Comparison of ENCODE assay signal across 12 cellular contexts in genomic region chr21:27213328-27213727, GRCh38.
DNase-seq lines count a peak whose midpoint lies in the region; ATAC-seq and TF ChIP-seq lines count a peak whose summit lies in the region.
"Had no signal": no experiment of that assay in that cellular context is flagged by ENCODE, and none has a peak within 500 bp of the region (broad histone marks: within the 10 kb centered on the region; RNA-seq: fewer than 3 reads in every experiment).

No MANE protein-coding gene starts in this region.

- H3K4me1 ChIP-seq in iPS DF 6.9 (ENCODE audit: control insufficient read depth, insufficient read depth, low read length), result no peaks in the 10 kb centered on the region
- H3K4me1 ChIP-seq in colonic mucosa, result no peaks in the 10 kb centered on the region

- ATAC-seq in GM21528 (IDR thresholded peaks at IDR 0.05; ENCODE audit: low FRiP score, unreplicated experiment), result no peak
- ATAC-seq: CD8-positive, alpha-beta T cell had no signal

- DNase-seq in AG04450 (ENCODE audit: low read depth, low spot score) (no peak), HFF-Myc (ENCODE audit: extremely low read depth, low read depth) (no peak), brain microvascular endothelial cell (peak; percentile 59), iPS DF 6.9 (ENCODE audit: low read depth, low spot score) (peak; percentile 16), SHP77 treated with DMSO at 0.1 percent for 48 hours (lab: John Stamatoyannopoulos, UW) (no peak), colonic mucosa (no peak), T-helper 1 cell (no peak)
- DNase-seq: activated T-cell treated with anti-CD3 and anti-CD28 coated beads, Interleukin-2, amount 50 U/mL, for 24 hours; CD8-positive, alpha-beta T cell; NCI-H2029 treated with DMSO at 0.1 percent for 48 hours had no signal

- POLR2A ChIA-PET in AG04450 (lab: Yijun Ruan, JAX), result no interaction called here

- no peak overlapping the region for H3K9ac ChIP-seq in colonic mucosa (ENCODE audit: low read depth in 2 of 2, low read length in 2 of 2)

- TF ChIP-seq CTCF in AG04450 (IDR thresholded peaks at IDR 0.05; ENCODE audit: low read depth, low read length), result peak; percentile 56
- TF ChIP-seq CTCF in HFF-Myc (IDR thresholded peaks at IDR 0.05; ENCODE audit: low read depth, low read length, missing control alignments), result peak; percentile 23
- TF ChIP-seq CTCF in brain microvascular endothelial cell (IDR thresholded peaks at IDR 0.05; ENCODE audit: low read depth, low read length, missing control alignments), result peak; percentile 58
- TF ChIP-seq CTCF in colonic mucosa (IDR thresholded peaks at IDR 0.05), result no peak

- H3K27me3 ChIP-seq in AG04450 (ENCODE audit: control insufficient read depth, insufficient read depth, low read length), result no peaks in the 10 kb centered on the region
- H3K27me3 ChIP-seq in brain microvascular endothelial cell (replicated peaks), result no peaks in the 10 kb centered on the region
- H3K27me3 ChIP-seq in iPS DF 6.9 (ENCODE audit: control insufficient read depth, insufficient read depth, low read length), result no peaks in the 10 kb centered on the region
- H3K27me3 ChIP-seq in colonic mucosa, result no peaks in the 10 kb centered on the region

- H3K27ac ChIP-seq in AG04450 (ENCODE audit: low read depth, low read length) (no peak overlapping the region), brain microvascular endothelial cell (no peak overlapping the region), iPS DF 6.9 (ENCODE audit: low read length) (no peak overlapping the region), colonic mucosa (no peak overlapping the region)
- H3K27ac ChIP-seq: SK-N-MC had no signal

- H3K9me3 ChIP-seq in AG04450 (ENCODE audit: control insufficient read depth, insufficient read depth, low read length), result peaks cover under 1% of the 10 kb centered on the region; the same call in 1 of the 2 replicates
- no peaks in the 10 kb centered on the region; the same call in 1 of the 2 replicates for H3K9me3 ChIP-seq in iPS DF 6.9 (ENCODE audit: control insufficient read depth, insufficient read depth, low read length)
- H3K9me3 ChIP-seq in colonic mucosa, result no peaks in the 10 kb centered on the region

- in situ Hi-C loops in brain microvascular endothelial cell (cut with HindIII; ENCODE audit: low pct_ligation_motif_present, low sequenced_read_pairs), result no loop called here

- CTCF ChIA-PET in AG04450 (lab: Charles Lee), result interaction anchor here (0.6 to 2.5 kb wide), 11 partner anchors 10 to 1532 kb away, joined by 3 to 7 read pairs (median 3); partner anchors contain the start of gene ADAMTS5

- H3K36me3 ChIP-seq in brain microvascular endothelial cell (replicated peaks), result no peaks in the 10 kb centered on the region
- no peaks in the 10 kb centered on the region for H3K36me3 ChIP-seq in iPS DF 6.9 (ENCODE audit: control insufficient read depth, insufficient read depth, low read length)
- no peaks in the 10 kb centered on the region for H3K36me3 ChIP-seq in colonic mucosa

- intact Hi-C loops in colonic mucosa (cut with DNase I), result no loop called here

- H3K4me3 ChIP-seq in AG04450 (ENCODE audit: low read depth, low read length), result no peak overlapping the region
- H3K4me3 ChIP-seq in HFF-Myc (replicated peaks; ENCODE audit: low read depth, low read length), result no peak overlapping the region
- H3K4me3 ChIP-seq in brain microvascular endothelial cell (ENCODE audit: low read depth, low read length), result no peak overlapping the region
- no peak overlapping the region for H3K4me3 ChIP-seq in iPS DF 6.9 (ENCODE audit: low read length)
- no peak overlapping the region for H3K4me3 ChIP-seq in colonic mucosa
- H3K4me3 ChIP-seq: SK-N-MC had no signal

Comparison
In these comparisons a context has a peak if more than half of its experiments do, and no peak if none do; other contexts are left out.
1. DNase-seq: peak in brain microvascular endothelial cell (single experiment) and iPS DF 6.9 (single experiment); none in AG04450 (single experiment), HFF-Myc (single experiment), SHP77 treated with DMSO at 0.1 percent for 48 hours (single experiment), colonic mucosa (single experiment) and T-helper 1 cell (0 of 5).